Comparison of ENCODE assay signal across 1 cellular context in genomic region chr2:86143926-86144685, GRCh38.
TF ChIP-seq lines count a peak whose summit lies in the region.

No MANE protein-coding gene starts in this region.

TF ChIP-seq in HCT116, 20 proteins besides CTCF, POLR2A, EP300 and RAD21:
- TF ChIP-seq SIN3A (IDR thresholded peaks at IDR 0.05; ENCODE audit: low read depth) (no peak), POLR2AphosphoS5 (IDR thresholded peaks at IDR 0.05; ENCODE audit: low read depth, low read length) (peak; percentile 21; the same call in 1 of the 2 replicates), CEBPB (IDR thresholded peaks at IDR 0.05; ENCODE audit: low read depth) (no peak), REST (IDR thresholded peaks at IDR 0.05; ENCODE audit: low read depth) (no peak), ZBTB33 (IDR thresholded peaks at IDR 0.05; ENCODE audit: extremely low read depth, insufficient replicate concordance, low read length) (no peak)
